ENCODE assay signal across 8 cellular contexts in the genomic region with DNA sequence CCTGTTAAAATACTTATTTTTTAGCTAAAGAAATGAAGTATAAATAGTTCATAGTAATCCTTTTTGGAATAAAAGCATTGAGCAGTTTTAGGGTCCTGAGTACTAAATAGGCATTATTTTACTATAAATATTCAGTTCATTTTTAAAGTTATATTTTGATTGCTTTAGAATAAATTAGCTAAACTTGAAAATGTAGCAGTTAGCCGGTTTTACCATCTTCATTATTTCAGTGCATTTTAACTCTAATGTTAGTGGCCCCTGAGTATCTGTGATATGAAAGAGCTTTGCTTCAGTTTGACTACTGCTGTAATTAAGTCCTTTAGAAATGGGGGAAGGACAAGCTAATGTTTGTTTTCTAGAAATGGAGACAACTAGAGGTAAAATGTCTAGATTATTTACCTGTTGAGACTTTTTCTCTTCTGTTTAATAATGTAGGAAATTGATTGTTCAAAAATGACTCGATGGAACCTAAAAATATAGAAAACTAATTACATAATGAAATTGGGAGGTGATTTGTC. TPM values are rescaled to one million over a fixed set of nuclear protein-coding genes. Genes with fewer than 3 reads are reported as not detected.
DNase-seq lines count a peak whose midpoint lies in the region; ATAC-seq, FAIRE-seq and TF ChIP-seq lines count a peak whose summit lies in the region.

No MANE protein-coding gene starts in this region.

- H3K9ac ChIP-seq in HCT116 (ENCODE audit: low read length) (no peak overlapping the region; the same call in 1 of the 2 replicates), HepG2 (ENCODE audit: insufficient read depth, low read depth, low read length) (peak overlapping the region; percentile 96)

- no peak for TF ChIP-seq RAD21 in HCT116 (IDR thresholded peaks at IDR 0.05; ENCODE audit: low read depth)
- no peak for TF ChIP-seq RAD21 in HepG2 (CRISPR knock-in tag; IDR thresholded peaks at IDR 0.05)

- no peak for DNase-seq in AG04450 (ENCODE audit: low read depth, low spot score)
- no peak for DNase-seq in HCT116 (ENCODE audit: low read depth, low spot score)
- DNase-seq in activated CD4-positive, alpha-beta memory T cell treated with anti-CD3 and anti-CD28 coated beads, Interleukin-2, amount 10 ng/mL, durations not matched to agents 7 days and 5 days, result no peak
- DNase-seq in HepG2 (ENCODE audit: low spot score), result no peak
- DNase-seq in naive thymus-derived CD8-positive, alpha-beta T cell, result no peak
- DNase-seq in D341Med (ENCODE audit: low spot score), result no peak
- no peak for DNase-seq in NCI-H2196 treated with DMSO at 0.1 percent for 48 hours (lab: John Stamatoyannopoulos, UW; ENCODE audit: unreplicated experiment)

- FAIRE-seq in HepG2 (lab: Jason Lieb, UNC), result no peak

- 8% methylated on average over 2 of the region's 2 CpGs for WGBS in HepG2 (ENCODE audit: low lambda C conversion rate)

- in situ Hi-C loops in HepG2 (cut with HindIII; ENCODE audit: extremely low pct_ligation_motif_present, low pct_unique_long_range_greater_than_20kb), result loop anchor here (25.0 kb wide), 1 partner anchor 366 kb away; no protein-coding TSS in a partner anchor

- H3K9me3 ChIP-seq in AG04450 (ENCODE audit: control insufficient read depth, insufficient read depth, low read length) (no peaks in the 10 kb centered on the region), HCT116 (ENCODE audit: control insufficient read depth in 1 of 2, insufficient read depth in 1 of 2, low read depth in 1 of 2, low read length in 2 of 2) (no peaks in the 10 kb centered on the region), HepG2 (ENCODE audit: low read length) (no peaks in the 10 kb centered on the region)

- peaks cover 15 to 21% of the 10 kb centered on the region in 2 experiments for H3K4me1 ChIP-seq in HCT116 (ENCODE audit: control insufficient read depth in 1 of 2, insufficient read depth in 2 of 2, low read length in 2 of 2)
- H3K4me1 ChIP-seq in HepG2 (ENCODE audit: insufficient read depth, low read length), result peaks cover 25% of the 10 kb centered on the region

- H3K27me3 Mint-ChIP-seq in activated CD4-positive, alpha-beta memory T cell treated with anti-CD3 and anti-CD28 coated beads, Interleukin-2, amount 10 ng/mL, durations not matched to agents 7 days and 5 days, result no peaks in the 10 kb centered on the region
- peaks cover 7 to 19% (median 15%) of the 10 kb centered on the region in 5 donors for H3K27me3 Mint-ChIP-seq in naive thymus-derived CD8-positive, alpha-beta T cell

- peak overlapping the region; percentile 94 for H3K4me3 Mint-ChIP-seq in activated CD4-positive, alpha-beta memory T cell treated with anti-CD3 and anti-CD28 coated beads, Interleukin-2, amount 10 ng/mL, durations not matched to agents 7 days and 5 days
- H3K4me3 Mint-ChIP-seq in naive thymus-derived CD8-positive, alpha-beta T cell, result peak overlapping the region in 2 of 10 donors; percentile 82 to 84

- no peak overlapping the region for H3K27ac ChIP-seq in AG04450 (ENCODE audit: low read depth, low read length)
- H3K27ac ChIP-seq in HCT116 (ENCODE audit: low read depth, low read length), result no peak overlapping the region
- peak overlapping the region; percentile 98 for H3K27ac ChIP-seq in HepG2 (ENCODE audit: extremely low read length, insufficient read depth, low read length)

- H4K20me1 ChIP-seq in HCT116 (ENCODE audit: insufficient read depth) (peaks cover 16% of the 10 kb centered on the region; the same call in 1 of the 2 replicates), HepG2 (ENCODE audit: insufficient read depth, low read length) (peaks cover 9% of the 10 kb centered on the region; the same call in 1 of the 2 replicates)

- POLR2A ChIA-PET in AG04450 (lab: Yijun Ruan, JAX), result no interaction called here
- POLR2A ChIA-PET in HCT116 (lab: Charles Lee), result interaction anchor here (1.5 kb wide), 1 partner anchor 9 kb away, joined by 3 read pairs; no protein-coding TSS in a partner anchor
- POLR2A ChIA-PET in activated CD4-positive, alpha-beta memory T cell treated with anti-CD3 and anti-CD28 coated beads, Interleukin-2, amount 10 ng/mL, durations not matched to agents 7 days and 5 days (lab: Charles Lee), result interaction anchor here (1.2 to 11.7 kb wide), 5 partner anchors 13 to 44 kb away, joined by 3 to 182 read pairs (median 8); a partner anchor contains a TSS
- POLR2A ChIA-PET in HepG2 (lab: Yijun Ruan, JAX), result no interaction called here
- POLR2A ChIA-PET in naive thymus-derived CD8-positive, alpha-beta T cell (lab: Charles Lee), result no interaction called here

- RAD21 ChIA-PET in HCT116 (lab: Charles Lee; ENCODE audit: low non-redundant PET in 1 of 2, low total read pairs in 2 of 2, uncharacterized antibody in 2 of 2, unreplicated experiment in 2 of 2), result interaction anchor here in 1 of 2 experiments (0.6 kb wide), 1 partner anchor 168 kb away, joined by 3 read pairs; no protein-coding TSS in a partner anchor

- H3K79me2 ChIP-seq in HCT116 (ENCODE audit: insufficient read depth, low read length) (peaks cover 95% of the 10 kb centered on the region), HepG2 (ENCODE audit: insufficient read depth, low read length) (peaks cover 93% of the 10 kb centered on the region)

- H3K27me3 ChIP-seq in AG04450 (ENCODE audit: control insufficient read depth, insufficient read depth, low read length), result no peaks in the 10 kb centered on the region
- no peaks in the 10 kb centered on the region for H3K27me3 ChIP-seq in HCT116 (ENCODE audit: insufficient read depth, low read length)
- H3K27me3 ChIP-seq in HepG2 (ENCODE audit: control insufficient read depth in 1 of 2, insufficient read depth in 2 of 2, low read length in 2 of 2), result no peaks in the 10 kb centered on the region; a peak in 1 of 5 replicates

- H3K36me3 ChIP-seq in HCT116 (ENCODE audit: control insufficient read depth in 1 of 2, insufficient read depth in 2 of 2, low read length in 2 of 2) (peaks cover 22 to 57% of the 10 kb centered on the region in 2 experiments), HepG2 (replicated peaks in 1 of 2; ENCODE audit: control insufficient read depth in 1 of 2, insufficient read depth in 2 of 2, low read length in 2 of 2) (peaks cover 0 to 7% of the 10 kb centered on the region in 2 experiments; a peak in 2 of 5 replicates)

- H3K4me3 ChIP-seq in AG04450 (ENCODE audit: low read depth, low read length) (peak overlapping the region; percentile 98), HCT116 (replicated peaks in 1 of 2; ENCODE audit: low read depth in 1 of 2, low read length in 2 of 2) (no peak overlapping the region), HepG2 (replicated peaks in 1 of 3; ENCODE audit: insufficient read depth in 1 of 3, low read depth in 2 of 3, low read length in 3 of 3) (peak overlapping the region; percentile 87 to 94 (median 94); a peak in 5 of 6 replicates)

- TF ChIP-seq POLR2A in HCT116 (IDR thresholded peaks at IDR 0.05; ENCODE audit: borderline replicate concordance, extremely low read depth, insufficient read depth, insufficient read length) (no peak), HepG2 (IDR thresholded peaks at IDR 0.05; ENCODE audit: insufficient read depth in 1 of 2, low read depth in 2 of 2, low read length in 2 of 2) (no peak)

- BruUV-seq in HCT116 (replicated peaks; lab: Mats Ljungman, UMichigan), result no TSS peak
- no TSS peak for BruUV-seq in HepG2 (replicated peaks; lab: Mats Ljungman, UMichigan)

- ATAC-seq in HCT116, result no peak
- ATAC-seq in HepG2, result no peak
- ATAC-seq in naive thymus-derived CD8-positive, alpha-beta T cell, result no peak
- ATAC-seq in HG02840 (IDR thresholded peaks at IDR 0.05; ENCODE audit: low FRiP score, unreplicated experiment), result no peak

- no peaks in the 10 kb centered on the region for H3K9me3 Mint-ChIP-seq in activated CD4-positive, alpha-beta memory T cell treated with anti-CD3 and anti-CD28 coated beads, Interleukin-2, amount 10 ng/mL, durations not matched to agents 7 days and 5 days
- no peaks in the 10 kb centered on the region for H3K9me3 Mint-ChIP-seq in naive thymus-derived CD8-positive, alpha-beta T cell

- H3K4me1 Mint-ChIP-seq in activated CD4-positive, alpha-beta memory T cell treated with anti-CD3 and anti-CD28 coated beads, Interleukin-2, amount 10 ng/mL, durations not matched to agents 7 days and 5 days, result peaks cover 46% of the 10 kb centered on the region
- peaks cover 19 to 53% (median 35%) of the 10 kb centered on the region in 4 donors for H3K4me1 Mint-ChIP-seq in naive thymus-derived CD8-positive, alpha-beta T cell

- H3K9me2 ChIP-seq in HCT116 (ENCODE audit: insufficient read depth), result no peaks in the 10 kb centered on the region

- CTCF ChIA-PET in AG04450 (lab: Charles Lee), result interaction anchor here (1.2 to 2.3 kb wide), 2 partner anchors 10 to 240 kb away, joined by 3 to 20 read pairs; no protein-coding TSS in a partner anchor
- CTCF ChIA-PET in HCT116 (lab: Charles Lee), result no interaction called here
- CTCF ChIA-PET in activated CD4-positive, alpha-beta memory T cell treated with anti-CD3 and anti-CD28 coated beads, Interleukin-2, amount 10 ng/mL, durations not matched to agents 7 days and 5 days (lab: Charles Lee), result interaction anchor here (3.5 kb wide), 1 partner anchor 10 kb away, joined by 20 read pairs; no protein-coding TSS in a partner anchor
- CTCF ChIA-PET in HepG2 (lab: Yijun Ruan, JAX; ENCODE audit: low intra/inter-chr PET ratio, low total read pairs), result no interaction called here

- TF ChIP-seq CTCF in AG04450 (IDR thresholded peaks at IDR 0.05; ENCODE audit: low read depth, low read length), result no peak
- TF ChIP-seq CTCF in HCT116 (IDR thresholded peaks at IDR 0.05 in 2 of 3, conservative IDR thresholded peaks at IDR 0.05 in 1 of 3; ENCODE audit: borderline replicate concordance in 1 of 3, insufficient read depth in 1 of 3, low read depth in 2 of 3, low read length in 2 of 3), result no peak
- no peak for TF ChIP-seq CTCF in HepG2 (CRISPR knock-in tag; IDR thresholded peaks at IDR 0.05)

- intact Hi-C loops in HCT116 (cut with micrococcal nuclease) (no loop called here), HepG2 (cut with micrococcal nuclease; ENCODE audit: unreplicated experiment) (no loop called here)

- H3K4me2 ChIP-seq in HCT116 (ENCODE audit: low read length) (peak overlapping the region; percentile 91; the same call in 1 of the 2 replicates), HepG2 (ENCODE audit: low read depth, low read length) (peak overlapping the region; percentile 75)

- H2AFZ ChIP-seq in HCT116 (ENCODE audit: low read depth, low read length, poor library complexity, severe bottlenecking) (no peak overlapping the region), HepG2 (ENCODE audit: low read length) (no peak overlapping the region)

- peaks cover 71% of the 10 kb centered on the region for H3K36me3 Mint-ChIP-seq in activated CD4-positive, alpha-beta memory T cell treated with anti-CD3 and anti-CD28 coated beads, Interleukin-2, amount 10 ng/mL, durations not matched to agents 7 days and 5 days (ENCODE audit: low read depth)
- peaks cover 0 to 28% (median 11%) of the 10 kb centered on the region in 3 donors for H3K36me3 Mint-ChIP-seq in naive thymus-derived CD8-positive, alpha-beta T cell

- no peak for TF ChIP-seq EP300 in HepG2 (IDR thresholded peaks at IDR 0.05; ENCODE audit: low read depth in 2 of 2, low read length in 2 of 2)
- no peak for TF ChIP-seq EP300 in HepG2 (CRISPR knock-in tag; IDR thresholded peaks at IDR 0.05; ENCODE audit: borderline replicate concordance)

- peak overlapping the region; percentile 83 for H3K27ac Mint-ChIP-seq in activated CD4-positive, alpha-beta memory T cell treated with anti-CD3 and anti-CD28 coated beads, Interleukin-2, amount 10 ng/mL, durations not matched to agents 7 days and 5 days
- peak overlapping the region in 2 of 10 donors; percentile 19 to 69 for H3K27ac Mint-ChIP-seq in naive thymus-derived CD8-positive, alpha-beta T cell

RNA-seq across cellular contexts. Expression of a gene that starts 3.6 kb away (rescaled TPM):
- polyA plus RNA-seq in AG04450 (2011; rRNA removed), result 23.5 and 42.0 TPM in 2 replicates
- polyA minus RNA-seq in AG04450 (2011; rRNA and poly(A)+ RNA removed), result 8.6 and 20.0 TPM in 2 replicates
- 123 TPM for total RNA-seq in HCT116 (2021; ENCODE audit: unreplicated experiment)
- polyA plus RNA-seq in HCT116 (2012), result 42.5 and 61.0 TPM in 2 replicates
- 100 to 1,000 TPM; 217 to 222 TPM for total RNA-seq in activated CD4-positive, alpha-beta memory T cell treated with anti-CD3 and anti-CD28 coated beads, Interleukin-2, amount 10 ng/mL, durations not matched to agents 7 days and 5 days
- 74.3 and 95.5 TPM in 2 replicates for total RNA-seq in HepG2 (2016; rRNA removed; fragmentation: Illumina TruSeq; extraction: Trizol)
- total RNA-seq in HepG2 (2016; cell fraction: cytosol; rRNA removed; fragmentation: Illumina TruSeq; extraction: Trizol; ENCODE audit: low read depth), result 17.3 and 21.1 TPM in 2 replicates
- 73.4 and 93.4 TPM in 2 replicates for total RNA-seq in HepG2 (2016; cell fraction: insoluble cytoplasmic fraction; rRNA removed; fragmentation: Illumina TruSeq; extraction: Trizol)
- total RNA-seq in HepG2 (2016; cell fraction: membrane; rRNA removed; fragmentation: Illumina TruSeq; extraction: Trizol), result 21.8 and 22.6 TPM in 2 replicates
- 146 and 159 TPM in 2 replicates for total RNA-seq in HepG2 (2016; cell fraction: nucleus; rRNA removed; fragmentation: Illumina TruSeq; extraction: Trizol)
- polyA plus RNA-seq in HepG2 (2011; rRNA removed), result 11.3 and 19.2 TPM in 2 replicates
- 7.0 and 7.5 TPM in 2 replicates for polyA plus RNA-seq in HepG2 (2011; cell fraction: cytosol; rRNA removed)
- 40.4 and 51.2 TPM in 2 replicates for polyA plus RNA-seq in HepG2 (2011; cell fraction: nucleus; rRNA removed)
- 24.6 and 42.3 TPM in 2 replicates for polyA plus RNA-seq in HepG2 (2012)
- polyA plus RNA-seq in HepG2 (2016; cell fraction: cytosol; fragmentation: Illumina TruSeq; extraction: Trizol; ENCODE audit: low read depth), result 2.4 and 3.2 TPM in 2 replicates
- polyA plus RNA-seq in HepG2 (2016; cell fraction: insoluble cytoplasmic fraction; fragmentation: Illumina TruSeq; extraction: Trizol; ENCODE audit: low read depth), result 86.5 and 87.7 TPM in 2 replicates
- 7.4 and 11.1 TPM in 2 replicates for polyA plus RNA-seq in HepG2 (2016; cell fraction: membrane; fragmentation: Illumina TruSeq; extraction: Trizol; ENCODE audit: low read depth)
- 234 and 235 TPM in 2 replicates for polyA plus RNA-seq in HepG2 (2016; cell fraction: nucleus; fragmentation: Illumina TruSeq; extraction: Trizol; ENCODE audit: insufficient read depth, low read depth)
- 13.1 and 61.1 TPM in 2 replicates for polyA minus RNA-seq in HepG2 (2011; rRNA and poly(A)+ RNA removed; ENCODE audit: low replicate concordance)
- 8.1 and 11.8 TPM in 2 replicates for polyA minus RNA-seq in HepG2 (2011; cell fraction: cytosol; rRNA and poly(A)+ RNA removed)
- 124 and 194 TPM in 2 replicates for polyA minus RNA-seq in HepG2 (2011; cell fraction: nucleus; rRNA and poly(A)+ RNA removed)
- total RNA-seq in naive thymus-derived CD8-positive, alpha-beta T cell, result 10 to 100 TPM; 39.4 to 43.2 TPM
- polyA plus RNA-seq in naive thymus-derived CD8-positive, alpha-beta T cell, result 10 to 100 TPM; 19.2 to 32.9 (median 29.0) TPM

RNA-seq across cellular contexts. Expression of a gene that starts 4.1 kb away (rescaled TPM):
- polyA plus RNA-seq in AG04450 (2011; rRNA removed) (29.2 and 43.5 TPM in 2 replicates), HepG2 (2011; rRNA removed) (8.6 and 11.4 TPM in 2 replicates)
- 10.7 and 25.1 TPM in 2 replicates for polyA minus RNA-seq in AG04450 (2011; rRNA and poly(A)+ RNA removed)
- total RNA-seq in HCT116 (2021; ENCODE audit: unreplicated experiment) (26.3 TPM), HepG2 (2016; rRNA removed; fragmentation: Illumina TruSeq; extraction: Trizol) (15.7 and 21.4 TPM in 2 replicates)
- polyA plus RNA-seq in HCT116 (2012), result 6.8 and 7.7 TPM in 2 replicates
- 10 to 100 TPM; 22.8 to 25.9 TPM for total RNA-seq in activated CD4-positive, alpha-beta memory T cell treated with anti-CD3 and anti-CD28 coated beads, Interleukin-2, amount 10 ng/mL, durations not matched to agents 7 days and 5 days
- 13.2 and 13.4 TPM in 2 replicates for total RNA-seq in HepG2 (2016; cell fraction: cytosol; rRNA removed; fragmentation: Illumina TruSeq; extraction: Trizol; ENCODE audit: low read depth)
- total RNA-seq in HepG2 (2016; cell fraction: insoluble cytoplasmic fraction; rRNA removed; fragmentation: Illumina TruSeq; extraction: Trizol), result 18.4 and 19.8 TPM in 2 replicates
- 11.8 and 13.7 TPM in 2 replicates for total RNA-seq in HepG2 (2016; cell fraction: membrane; rRNA removed; fragmentation: Illumina TruSeq; extraction: Trizol)
- 23.1 and 27.3 TPM in 2 replicates for total RNA-seq in HepG2 (2016; cell fraction: nucleus; rRNA removed; fragmentation: Illumina TruSeq; extraction: Trizol)
- 2.1 and 3.8 TPM in 2 replicates for polyA plus RNA-seq in HepG2 (2011; cell fraction: cytosol; rRNA removed)
- 14.1 and 16.0 TPM in 2 replicates for polyA plus RNA-seq in HepG2 (2011; cell fraction: nucleus; rRNA removed)
- 9.9 and 12.0 TPM in 2 replicates for polyA plus RNA-seq in HepG2 (2012)
- polyA plus RNA-seq in HepG2 (2016; cell fraction: cytosol; fragmentation: Illumina TruSeq; extraction: Trizol; ENCODE audit: low read depth), result 0.86 and 0.87 TPM in 2 replicates
- 11.9 and 14.1 TPM in 2 replicates for polyA plus RNA-seq in HepG2 (2016; cell fraction: insoluble cytoplasmic fraction; fragmentation: Illumina TruSeq; extraction: Trizol; ENCODE audit: low read depth)
- polyA plus RNA-seq in HepG2 (2016; cell fraction: membrane; fragmentation: Illumina TruSeq; extraction: Trizol; ENCODE audit: low read depth), result 3.3 and 3.9 TPM in 2 replicates
- 45.6 and 47.5 TPM in 2 replicates for polyA plus RNA-seq in HepG2 (2016; cell fraction: nucleus; fragmentation: Illumina TruSeq; extraction: Trizol; ENCODE audit: insufficient read depth, low read depth)
- polyA minus RNA-seq in HepG2 (2011; rRNA and poly(A)+ RNA removed; ENCODE audit: low replicate concordance), result 3.5 and 7.7 TPM in 2 replicates
- polyA minus RNA-seq in HepG2 (2011; cell fraction: cytosol; rRNA and poly(A)+ RNA removed), result 11.2 and 11.4 TPM in 2 replicates
- 32.2 and 33.3 TPM in 2 replicates for polyA minus RNA-seq in HepG2 (2011; cell fraction: nucleus; rRNA and poly(A)+ RNA removed)
- 10 to 100 TPM; 30.4 to 34.9 TPM for total RNA-seq in naive thymus-derived CD8-positive, alpha-beta T cell
- 1 to 10 TPM; 4.8 to 8.4 (median 6.0) TPM for polyA plus RNA-seq in naive thymus-derived CD8-positive, alpha-beta T cell

RNA-seq across cellular contexts. Expression of a gene that starts 46.5 kb away (rescaled TPM):
- 10.9 and 15.3 TPM in 2 replicates for polyA plus RNA-seq in AG04450 (2011; rRNA removed)
- polyA minus RNA-seq in AG04450 (2011; rRNA and poly(A)+ RNA removed), result 14.6 and 22.7 TPM in 2 replicates
- total RNA-seq in HCT116 (2021; ENCODE audit: unreplicated experiment), result 41.6 TPM
- 5.6 and 13.8 TPM in 2 replicates for polyA plus RNA-seq in HCT116 (2012)
- 10 to 100 TPM; 54.3 to 56.6 TPM for total RNA-seq in activated CD4-positive, alpha-beta memory T cell treated with anti-CD3 and anti-CD28 coated beads, Interleukin-2, amount 10 ng/mL, durations not matched to agents 7 days and 5 days
- 3.2 and 4.1 TPM in 2 replicates for total RNA-seq in HepG2 (2016; rRNA removed; fragmentation: Illumina TruSeq; extraction: Trizol)
- total RNA-seq in HepG2 (2016; cell fraction: cytosol; rRNA removed; fragmentation: Illumina TruSeq; extraction: Trizol; ENCODE audit: low read depth), result 0.62 and 0.91 TPM in 2 replicates
- total RNA-seq in HepG2 (2016; cell fraction: insoluble cytoplasmic fraction; rRNA removed; fragmentation: Illumina TruSeq; extraction: Trizol), result 2.5 and 4.0 TPM in 2 replicates
- total RNA-seq in HepG2 (2016; cell fraction: membrane; rRNA removed; fragmentation: Illumina TruSeq; extraction: Trizol), result 2.5 and 2.9 TPM in 2 replicates
- total RNA-seq in HepG2 (2016; cell fraction: nucleus; rRNA removed; fragmentation: Illumina TruSeq; extraction: Trizol), result 2.6 TPM in 2 replicates
- 0.91 and 1.3 TPM in 2 replicates for polyA plus RNA-seq in HepG2 (2011; rRNA removed)
- polyA plus RNA-seq in HepG2 (2011; cell fraction: cytosol; rRNA removed), result 0.40 and 0.79 TPM in 2 replicates
- polyA plus RNA-seq in HepG2 (2011; cell fraction: nucleus; rRNA removed), result 0.48 and 0.62 TPM in 2 replicates
- 0.97 and 1.5 TPM in 2 replicates for polyA plus RNA-seq in HepG2 (2012)
- polyA plus RNA-seq in HepG2 (2016; cell fraction: cytosol; fragmentation: Illumina TruSeq; extraction: Trizol; ENCODE audit: low read depth), result 0.18 and 0.19 TPM in 2 replicates
- polyA plus RNA-seq in HepG2 (2016; cell fraction: insoluble cytoplasmic fraction; fragmentation: Illumina TruSeq; extraction: Trizol; ENCODE audit: low read depth), result 1.6 TPM in 2 replicates
- polyA plus RNA-seq in HepG2 (2016; cell fraction: membrane; fragmentation: Illumina TruSeq; extraction: Trizol; ENCODE audit: low read depth), result 0.60 and 0.63 TPM in 2 replicates
- 2.7 and 2.9 TPM in 2 replicates for polyA plus RNA-seq in HepG2 (2016; cell fraction: nucleus; fragmentation: Illumina TruSeq; extraction: Trizol; ENCODE audit: insufficient read depth, low read depth)
- 0.92 and 2.9 TPM in 2 replicates for polyA minus RNA-seq in HepG2 (2011; rRNA and poly(A)+ RNA removed; ENCODE audit: low replicate concordance)
- polyA minus RNA-seq in HepG2 (2011; cell fraction: cytosol; rRNA and poly(A)+ RNA removed), result 1.6 TPM in 2 replicates
- polyA minus RNA-seq in HepG2 (2011; cell fraction: nucleus; rRNA and poly(A)+ RNA removed), result 2.1 and 3.1 TPM in 2 replicates
- 10 to 100 TPM; 14.0 to 14.2 TPM for total RNA-seq in naive thymus-derived CD8-positive, alpha-beta T cell
- polyA plus RNA-seq in naive thymus-derived CD8-positive, alpha-beta T cell, result 10 to 100 TPM; 12.4 to 17.4 (median 14.7) TPM

Comparison
In these comparisons a context has a peak if more than half of its experiments do, and no peak if none do; other contexts are left out.
1. H3K4me3 ChIP-seq: peak in AG04450 (single experiment) and HepG2 (3 of 3); none in HCT116 (0 of 2).
2. CTCF ChIA-PET loops: an anchor here in AG04450 (1.2 to 2.3 kb wide) and activated CD4-positive, alpha-beta memory T cell treated with anti-CD3 and anti-CD28 coated beads, Interleukin-2, amount 10 ng/mL, durations not matched to agents 7 days and 5 days (3.5 kb wide); none called in HCT116 and HepG2.
3. POLR2A ChIA-PET loops: an anchor here in HCT116 (1.5 kb wide) and activated CD4-positive, alpha-beta memory T cell treated with anti-CD3 and anti-CD28 coated beads, Interleukin-2, amount 10 ng/mL, durations not matched to agents 7 days and 5 days (1.2 to 11.7 kb wide); none called in AG04450, HepG2 and naive thymus-derived CD8-positive, alpha-beta T cell.